Comparison of ENCODE assay signal across 8 cellular contexts in genomic region chr6:31582230-31582601, GRCh38. TPM values are rescaled to one million over a fixed set of nuclear protein-coding genes. Genes with fewer than 3 reads are reported as not detected.
A peak's percentile ranks its signal among the peaks of the same experiment; 100 is the strongest.
DNase-seq lines count a peak whose midpoint lies in the region; ATAC-seq lines count a peak whose summit lies in the region.

LTB (minus strand) TSS chr6:31582424; CDS start chr6:31582417, 7 bp downstream.

- H3K9me3 Mint-ChIP-seq in activated naive CD8-positive, alpha-beta T cell (ENCODE audit: low read depth): no peaks in the 10 kb centered on the region
- no peaks in the 10 kb centered on the region for H3K9me3 Mint-ChIP-seq in immature natural killer cell

- H3K27me3 Mint-ChIP-seq in activated naive CD8-positive, alpha-beta T cell: no peaks in the 10 kb centered on the region
- peaks cover 0 to 4% (median 0%) of the 10 kb centered on the region in 3 donors for H3K27me3 Mint-ChIP-seq in immature natural killer cell (ENCODE audit: low read depth in 3 of 3)

- peak within 1 kb of the TSS; percentile 89 for H3K27ac Mint-ChIP-seq in activated naive CD8-positive, alpha-beta T cell
- peak within 1 kb of the TSS; percentile 89 to 99 (median 96) for H3K27ac Mint-ChIP-seq in immature natural killer cell

- intact Hi-C loops in cardiac septum (cut with DNase I) (loop anchor here (5.0 kb wide), 1 partner anchor 35 kb away; the partner anchor contains the start of genes ATP6V1G2 and NFKBIL1), Right ventricle myocardium inferior (cut with DNase I) (no loop called here)

- H3K36me3 Mint-ChIP-seq in activated naive CD8-positive, alpha-beta T cell: peaks cover 5% of the 10 kb centered on the region
- H3K36me3 Mint-ChIP-seq in immature natural killer cell: peaks cover 4 to 14% (median 10%) of the 10 kb centered on the region in 3 donors

- ATAC-seq in Right ventricle myocardium inferior: no peak
- no peak for ATAC-seq in stimulated activated naive CD8-positive, alpha-beta T cell treated with anti-CD3 and anti-CD28 coated beads, Interleukin-15, Interleukin-2, amounts not matched to agents 100 U/mL and 50 U/mL, for 24 hours

- H3K4me3 Mint-ChIP-seq in activated naive CD8-positive, alpha-beta T cell: peak within 1 kb of the TSS; percentile 95
- H3K4me3 Mint-ChIP-seq in immature natural killer cell: peak within 1 kb of the TSS; percentile 96 to 100 (median 99)

- DNase-seq in cardiac septum (ENCODE audit: low spot score) (peak; percentile 90), Right ventricle myocardium inferior (ENCODE audit: missing footprints) (no peak), immature natural killer cell (no peak), SW480 (ENCODE audit: low spot score) (no peak), NOMO-1 (lab: John Stamatoyannopoulos, UW; ENCODE audit: unreplicated experiment in 2 of 2) (no peak), ecto neural progenitor cell (ENCODE audit: low spot score) (no peak)
- peak; percentile 55 for DNase-seq in stimulated activated naive CD8-positive, alpha-beta T cell treated with anti-CD3 and anti-CD28 coated beads, Interleukin-15, Interleukin-2, amounts not matched to agents 100 U/mL and 50 U/mL, for 24 hours

- H3K4me1 Mint-ChIP-seq in activated naive CD8-positive, alpha-beta T cell (ENCODE audit: low read depth): peaks cover 62% of the 10 kb centered on the region
- H3K4me1 Mint-ChIP-seq in immature natural killer cell: peaks cover 77 to 82% of the 10 kb centered on the region in 2 donors

RNA-seq across cellular contexts. Expression of gene LTB, which starts in this region (rescaled TPM):
- 0.86 TPM for total RNA-seq in cardiac septum
- total RNA-seq in Right ventricle myocardium inferior: 1.6 TPM
- polyA plus RNA-seq in immature natural killer cell: 100 to 1,000 TPM; 132 to 137 (median 133) TPM

Comparison
In these comparisons a context has a peak if more than half of its experiments do, and no peak if none do; other contexts are left out.
1. Peak in DNase-seq in cardiac septum; RNA of the gene not detected or under 1 TPM.